ENCODE assay signal across 14 cellular contexts in genomic region chr5:96408276-96408777, GRCh38. TPM values are rescaled to one million over a fixed set of nuclear protein-coding genes. Genes with fewer than 3 reads are reported as not detected.
A peak's percentile ranks its signal among the peaks of the same experiment; 100 is the strongest.
DNase-seq lines count a peak whose midpoint lies in the region; ATAC-seq, FAIRE-seq and TF ChIP-seq lines count a peak whose summit lies in the region.
"Had no signal": no experiment of that assay in that cellular context is flagged by ENCODE, and none has a peak within 500 bp of the region (broad histone marks: within the 10 kb centered on the region; RNA-seq: fewer than 3 reads in every experiment).

No MANE protein-coding gene starts in this region.

- TF ChIP-seq RAD21 in HepG2 (CRISPR knock-in tag; IDR thresholded peaks at IDR 0.05) = no peak

- H3K79me2 ChIP-seq in HepG2 (ENCODE audit: insufficient read depth, low read length) = no peaks in the 10 kb centered on the region
- no peaks in the 10 kb centered on the region for H3K79me2 ChIP-seq in mammary epithelial cell (ENCODE audit: insufficient read depth, low read length)

- BruUV-seq in HepG2 (replicated peaks; lab: Mats Ljungman, UMichigan) (no TSS peak), mammary epithelial cell (replicated peaks; lab: Mats Ljungman, UMichigan) (no TSS peak)

- WGBS in HepG2 (ENCODE audit: low lambda C conversion rate) = 31% methylated on average over 7 of the region's 11 CpGs
- 66% methylated on average over 7 of the region's 11 CpGs for WGBS in right lobe of liver (ENCODE audit: insufficient coverage, low coverage, low lambda C conversion rate, missing lambda C conversion rate)
- 37% methylated on average over 11 of the region's 11 CpGs for WGBS in mammary epithelial cell (ENCODE audit: low coverage, missing lambda C conversion rate)
- WGBS in adrenal gland, 4 donors = 51 to 59% (median 55%) methylated on average over 11 of the region's 11 CpGs

- H3K4me2 ChIP-seq in HepG2 (ENCODE audit: low read depth, low read length) (no peak overlapping the region), mammary epithelial cell (ENCODE audit: insufficient read depth, low read depth, low read length) (peak overlapping the region; percentile 45)

- peaks cover 7% of the 10 kb centered on the region for H3K27me3 Mint-ChIP-seq in activated T-cell treated with anti-CD3 and anti-CD28 coated beads, Interleukin-2, amount 50 U/mL, for 24 hours

- H3K27ac ChIP-seq in HepG2 (ENCODE audit: extremely low read length, insufficient read depth, low read length) (no peak overlapping the region), right lobe of liver (no peak overlapping the region), mammary epithelial cell (ENCODE audit: insufficient read depth, low read depth, low read length) (no peak overlapping the region), adrenal gland (no peak overlapping the region)

- no peak overlapping the region for H2AFZ ChIP-seq in HepG2 (ENCODE audit: low read length)
- peak overlapping the region; percentile 47 for H2AFZ ChIP-seq in mammary epithelial cell (ENCODE audit: low read depth, low read length)

- no peak overlapping the region for H3K4me3 Mint-ChIP-seq in activated T-cell treated with anti-CD3 and anti-CD28 coated beads, Interleukin-2, amount 50 U/mL, for 24 hours
- H3K4me3 Mint-ChIP-seq: memory B cell, WTC11 had no signal

- no peaks in the 10 kb centered on the region for H3K9me3 Mint-ChIP-seq in activated T-cell treated with anti-CD3 and anti-CD28 coated beads, Interleukin-2, amount 50 U/mL, for 24 hours
- H3K9me3 Mint-ChIP-seq: memory B cell, WTC11 had no signal

- H4K20me1 ChIP-seq in HepG2 (ENCODE audit: insufficient read depth, low read length) = no peaks in the 10 kb centered on the region
- no peaks in the 10 kb centered on the region for H4K20me1 ChIP-seq in mammary epithelial cell (ENCODE audit: insufficient read depth, low read length)

- no peaks in the 10 kb centered on the region for H3K36me3 Mint-ChIP-seq in activated T-cell treated with anti-CD3 and anti-CD28 coated beads, Interleukin-2, amount 50 U/mL, for 24 hours (ENCODE audit: low read depth)
- H3K36me3 Mint-ChIP-seq: memory B cell, WTC11 had no signal

- TF ChIP-seq POLR2A in HepG2 (IDR thresholded peaks at IDR 0.05; ENCODE audit: insufficient read depth in 1 of 2, low read depth in 2 of 2, low read length in 2 of 2) (no peak), right lobe of liver (IDR thresholded peaks at IDR 0.05) (no peak), adrenal gland (IDR thresholded peaks at IDR 0.05) (no peak)

- TF ChIP-seq CTCF in HepG2 (CRISPR knock-in tag; IDR thresholded peaks at IDR 0.05) (no peak), right lobe of liver (IDR thresholded peaks at IDR 0.05) (no peak), mammary epithelial cell (conservative IDR thresholded peaks at IDR 0.05 in 1 of 2, IDR thresholded peaks at IDR 0.05 in 1 of 2; ENCODE audit: extremely low read depth in 1 of 2, insufficient read depth in 1 of 2, low read depth in 1 of 2, low read length in 2 of 2) (no peak), adrenal gland (IDR thresholded peaks at IDR 0.05) (no peak)

- POLR2A ChIA-PET in HepG2 (lab: Yijun Ruan, JAX) = no interaction called here

- TF ChIP-seq EP300 in HepG2 (IDR thresholded peaks at IDR 0.05; ENCODE audit: low read depth in 2 of 2, low read length in 2 of 2) (no peak), HepG2 (CRISPR knock-in tag; IDR thresholded peaks at IDR 0.05; ENCODE audit: borderline replicate concordance) (no peak)

- no peaks in the 10 kb centered on the region for H3K4me1 Mint-ChIP-seq in activated T-cell treated with anti-CD3 and anti-CD28 coated beads, Interleukin-2, amount 50 U/mL, for 24 hours (ENCODE audit: low read depth)
- H3K4me1 Mint-ChIP-seq: memory B cell had no signal

- no peak for ATAC-seq in HepG2
- ATAC-seq in right lobe of liver = no peak
- ATAC-seq: Right ventricle myocardium inferior, WTC11 had no signal

- no peaks in the 10 kb centered on the region; a peak in 2 of 5 replicates for H3K27me3 ChIP-seq in HepG2 (ENCODE audit: control insufficient read depth in 1 of 2, insufficient read depth in 2 of 2, low read length in 2 of 2)
- no peaks in the 10 kb centered on the region for H3K27me3 ChIP-seq in right lobe of liver
- H3K27me3 ChIP-seq in mammary epithelial cell (ENCODE audit: insufficient read depth, low read length) = no peaks in the 10 kb centered on the region
- H3K27me3 ChIP-seq in adrenal gland = no peaks in the 10 kb centered on the region

- CTCF ChIA-PET in HepG2 (lab: Yijun Ruan, JAX; ENCODE audit: low intra/inter-chr PET ratio, low total read pairs) = no interaction called here
- CTCF ChIA-PET in mammary epithelial cell (lab: Charles Lee; ENCODE audit: low non-redundant PET) = no interaction called here

- H3K36me3 ChIP-seq in HepG2 (replicated peaks in 1 of 2; ENCODE audit: control insufficient read depth in 1 of 2, insufficient read depth in 2 of 2, low read length in 2 of 2) (no peaks in the 10 kb centered on the region), right lobe of liver (no peaks in the 10 kb centered on the region), mammary epithelial cell (ENCODE audit: insufficient read depth, low read length) (no peaks in the 10 kb centered on the region), adrenal gland (replicated peaks in 1 of 2) (no peaks in the 10 kb centered on the region)

- H3K4me1 ChIP-seq in HepG2 (ENCODE audit: insufficient read depth, low read length) (no peaks in the 10 kb centered on the region), right lobe of liver (no peaks in the 10 kb centered on the region), mammary epithelial cell (ENCODE audit: insufficient read depth, low read length) (peaks cover 11% of the 10 kb centered on the region), adrenal gland (replicated peaks in 1 of 2) (peaks cover 0 to 10% of the 10 kb centered on the region in 2 donors)

- no peak overlapping the region for H3K27ac Mint-ChIP-seq in activated T-cell treated with anti-CD3 and anti-CD28 coated beads, Interleukin-2, amount 50 U/mL, for 24 hours
- H3K27ac Mint-ChIP-seq: memory B cell, WTC11 had no signal

- FAIRE-seq in HepG2 (lab: Jason Lieb, UNC) = no peak

- intact Hi-C loops in HepG2 (cut with micrococcal nuclease; ENCODE audit: unreplicated experiment) = no loop called here
- intact Hi-C loops in right lobe of liver (cut with DNase I) = no loop called here
- intact Hi-C loops in mammary epithelial cell (cut with micrococcal nuclease) = no loop called here
- intact Hi-C loops in adrenal gland (cut with DNase I) = no loop called here

- H3K4me3 ChIP-seq in HepG2 (replicated peaks in 1 of 3; ENCODE audit: insufficient read depth in 1 of 3, low read depth in 2 of 3, low read length in 3 of 3) (no peak overlapping the region), right lobe of liver (no peak overlapping the region), mammary epithelial cell (replicated peaks in 1 of 3; ENCODE audit: insufficient read depth in 1 of 3, low read depth in 2 of 3, low read length in 3 of 3) (no peak overlapping the region), adrenal gland (no peak overlapping the region)

- H3K9me3 ChIP-seq in HepG2 (ENCODE audit: low read length) (no peaks in the 10 kb centered on the region), right lobe of liver (no peaks in the 10 kb centered on the region), mammary epithelial cell (replicated peaks; ENCODE audit: insufficient read depth, low read length) (no peaks in the 10 kb centered on the region), adrenal gland (replicated peaks in 1 of 3) (no peaks in the 10 kb centered on the region)

- no peak overlapping the region for H3K9ac ChIP-seq in HepG2 (ENCODE audit: insufficient read depth, low read depth, low read length)
- no peak overlapping the region for H3K9ac ChIP-seq in mammary epithelial cell (ENCODE audit: insufficient read depth, low read length)

- in situ Hi-C loops in HepG2 (cut with HindIII; ENCODE audit: extremely low pct_ligation_motif_present, low pct_unique_long_range_greater_than_20kb) = no loop called here
- in situ Hi-C loops in mammary epithelial cell (cut with MboI; ENCODE audit: low sequenced_read_pairs in 2 of 2) = no loop called here

- dilution Hi-C loops in mammary epithelial cell (cut with HindIII; ENCODE audit: low sequenced_read_pairs) = no loop called here

- DNase-seq in HepG2 (ENCODE audit: low spot score) = no peak
- no peak for DNase-seq in right lobe of liver
- peak; percentile 80 for DNase-seq in mammary epithelial cell
- peak; percentile 89 for DNase-seq in iris pigment epithelial cell (ENCODE audit: low read depth)
- DNase-seq in activated T-cell treated with anti-CD3 and anti-CD28 coated beads, Interleukin-2, amount 50 U/mL, for 24 hours = no peak
- no peak for DNase-seq in adrenal gland
- no peak for DNase-seq in NK-92 (lab: John Stamatoyannopoulos, UW; ENCODE audit: unreplicated experiment)
- DNase-seq in occipital lobe (lab: John Stamatoyannopoulos, UW) = no peak
- DNase-seq: activated T-cell treated with anti-CD3 and anti-CD28 coated beads, Interleukin-2, amount 50 U/mL, for 48 hours; NCI-H345 had no signal

RNA-seq across cellular contexts. Expression of gene PCSK1, which starts 24.7 kb away (rescaled TPM):
- not detected in 2 replicates for total RNA-seq in HepG2 (2016; rRNA removed; fragmentation: Illumina TruSeq; extraction: Trizol)
- total RNA-seq in HepG2 (2016; cell fraction: cytosol; rRNA removed; fragmentation: Illumina TruSeq; extraction: Trizol; ENCODE audit: low read depth) = not detected in 2 replicates
- not detected in 2 replicates for total RNA-seq in HepG2 (2016; cell fraction: insoluble cytoplasmic fraction; rRNA removed; fragmentation: Illumina TruSeq; extraction: Trizol)
- total RNA-seq in HepG2 (2016; cell fraction: membrane; rRNA removed; fragmentation: Illumina TruSeq; extraction: Trizol) = not detected in 2 replicates
- not detected in 2 replicates for total RNA-seq in HepG2 (2016; cell fraction: nucleus; rRNA removed; fragmentation: Illumina TruSeq; extraction: Trizol)
- not detected in 2 replicates for polyA plus RNA-seq in HepG2 (2011; rRNA removed)
- not detected in 2 replicates for polyA plus RNA-seq in HepG2 (2011; cell fraction: cytosol; rRNA removed)
- polyA plus RNA-seq in HepG2 (2011; cell fraction: nucleus; rRNA removed) = not detected in 2 replicates
- polyA plus RNA-seq in HepG2 (2012) = 0.03 and 0.07 TPM in 2 replicates
- not detected in 2 replicates for polyA plus RNA-seq in HepG2 (2016; cell fraction: cytosol; fragmentation: Illumina TruSeq; extraction: Trizol; ENCODE audit: low read depth)
- not detected in 2 replicates for polyA plus RNA-seq in HepG2 (2016; cell fraction: insoluble cytoplasmic fraction; fragmentation: Illumina TruSeq; extraction: Trizol; ENCODE audit: low read depth)
- not detected in 2 replicates for polyA plus RNA-seq in HepG2 (2016; cell fraction: membrane; fragmentation: Illumina TruSeq; extraction: Trizol; ENCODE audit: low read depth)
- not detected in 2 replicates for polyA plus RNA-seq in HepG2 (2016; cell fraction: nucleus; fragmentation: Illumina TruSeq; extraction: Trizol; ENCODE audit: insufficient read depth, low read depth)
- polyA minus RNA-seq in HepG2 (2011; rRNA and poly(A)+ RNA removed; ENCODE audit: low replicate concordance) = 2.2 TPM in 1 of 2 replicates, not detected in the other
- not detected in 2 replicates for polyA minus RNA-seq in HepG2 (2011; cell fraction: cytosol; rRNA and poly(A)+ RNA removed)
- polyA minus RNA-seq in HepG2 (2011; cell fraction: nucleus; rRNA and poly(A)+ RNA removed) = not detected in 2 replicates
- total RNA-seq in right lobe of liver = not detected
- total RNA-seq in mammary epithelial cell = not detected
- polyA plus RNA-seq in mammary epithelial cell = not detected
- not detected for polyA minus RNA-seq in mammary epithelial cell
- total RNA-seq in adrenal gland = 1 to 10 TPM in 5 of 8 donors, under 1 TPM in 3; 0.42 to 7.1 (median 1.5) TPM
- 1 to 10 TPM in 2 of 3 donors, under 1 TPM in 1; 0.84 to 8.4 (median 2.0) TPM for polyA plus RNA-seq in adrenal gland
- 1.6 TPM for total RNA-seq in occipital lobe
- polyA plus RNA-seq: AG04450 had no signal

Comparison
In these comparisons a context has a peak if more than half of its experiments do, and no peak if none do; other contexts are left out.
1. DNase-seq: peak in mammary epithelial cell (single experiment) and iris pigment epithelial cell (single experiment); none in HepG2 (single experiment), right lobe of liver (0 of 3), activated T-cell treated with anti-CD3 and anti-CD28 coated beads, Interleukin-2, amount 50 U/mL, for 24 hours (single experiment), adrenal gland (0 of 7), NK-92 (single experiment) and occipital lobe (single experiment).